1 cellular context compared by ENCODE assay signal in the genomic region with DNA sequence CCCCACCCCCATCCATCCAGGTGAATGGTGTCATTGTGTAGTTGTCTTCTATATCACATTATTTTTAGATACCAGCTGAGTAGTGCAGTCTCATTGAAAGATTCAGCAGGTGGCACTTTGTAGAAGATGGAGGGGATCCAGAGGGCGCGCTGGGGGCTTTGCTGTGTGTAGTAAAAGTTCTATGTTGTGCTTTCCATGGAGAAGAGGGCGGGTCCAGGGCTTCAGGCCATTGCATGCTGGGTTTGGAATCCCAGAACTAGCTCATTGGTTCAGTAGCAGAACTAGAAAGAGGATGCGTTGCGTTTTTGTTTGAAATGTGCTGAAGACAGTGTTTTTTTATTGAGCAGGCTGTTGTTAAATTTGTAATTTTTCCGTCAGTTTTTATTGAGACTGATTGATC.
TF ChIP-seq lines count a peak whose summit lies in the region.

No MANE protein-coding gene starts in this region.

TF ChIP-seq in WTC11, 78 proteins besides CTCF, POLR2A, EP300 and RAD21 (continued from another document):
- TF ChIP-seq, protein P1, sequence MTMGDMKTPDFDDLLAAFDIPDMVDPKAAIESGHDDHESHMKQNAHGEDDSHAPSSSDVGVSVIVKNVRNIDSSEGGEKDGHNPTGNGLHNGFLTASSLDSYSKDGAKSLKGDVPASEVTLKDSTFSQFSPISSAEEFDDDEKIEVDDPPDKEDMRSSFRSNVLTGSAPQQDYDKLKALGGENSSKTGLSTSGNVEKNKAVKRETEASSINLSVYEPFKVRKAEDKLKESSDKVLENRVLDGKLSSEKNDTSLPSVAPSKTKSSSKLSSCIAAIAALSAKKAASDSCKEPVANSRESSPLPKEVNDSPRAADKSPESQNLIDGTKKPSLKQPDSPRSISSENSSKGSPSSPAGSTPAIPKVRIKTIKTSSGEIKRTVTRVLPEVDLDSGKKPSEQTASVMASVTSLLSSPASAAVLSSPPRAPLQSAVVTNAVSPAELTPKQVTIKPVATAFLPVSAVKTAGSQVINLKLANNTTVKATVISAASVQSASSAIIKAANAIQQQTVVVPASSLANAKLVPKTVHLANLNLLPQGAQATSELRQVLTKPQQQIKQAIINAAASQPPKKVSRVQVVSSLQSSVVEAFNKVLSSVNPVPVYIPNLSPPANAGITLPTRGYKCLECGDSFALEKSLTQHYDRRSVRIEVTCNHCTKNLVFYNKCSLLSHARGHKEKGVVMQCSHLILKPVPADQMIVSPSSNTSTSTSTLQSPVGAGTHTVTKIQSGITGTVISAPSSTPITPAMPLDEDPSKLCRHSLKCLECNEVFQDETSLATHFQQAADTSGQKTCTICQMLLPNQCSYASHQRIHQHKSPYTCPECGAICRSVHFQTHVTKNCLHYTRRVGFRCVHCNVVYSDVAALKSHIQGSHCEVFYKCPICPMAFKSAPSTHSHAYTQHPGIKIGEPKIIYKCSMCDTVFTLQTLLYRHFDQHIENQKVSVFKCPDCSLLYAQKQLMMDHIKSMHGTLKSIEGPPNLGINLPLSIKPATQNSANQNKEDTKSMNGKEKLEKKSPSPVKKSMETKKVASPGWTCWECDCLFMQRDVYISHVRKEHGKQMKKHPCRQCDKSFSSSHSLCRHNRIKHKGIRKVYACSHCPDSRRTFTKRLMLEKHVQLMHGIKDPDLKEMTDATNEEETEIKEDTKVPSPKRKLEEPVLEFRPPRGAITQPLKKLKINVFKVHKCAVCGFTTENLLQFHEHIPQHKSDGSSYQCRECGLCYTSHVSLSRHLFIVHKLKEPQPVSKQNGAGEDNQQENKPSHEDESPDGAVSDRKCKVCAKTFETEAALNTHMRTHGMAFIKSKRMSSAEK (CRISPR knock-in tag; IDR thresholded peaks at IDR 0.05; ENCODE audit: borderline replicate concordance), result no peak
- TF ChIP-seq ZNF219 (CRISPR knock-in tag; IDR thresholded peaks at IDR 0.05; ENCODE audit: borderline replicate concordance), result no peak
- TF ChIP-seq SMAD4 (CRISPR knock-in tag; IDR thresholded peaks at IDR 0.05), result no peak
TF ChIP-seq in WTC11: peak in this region for 0.
